In the genomic region with DNA sequence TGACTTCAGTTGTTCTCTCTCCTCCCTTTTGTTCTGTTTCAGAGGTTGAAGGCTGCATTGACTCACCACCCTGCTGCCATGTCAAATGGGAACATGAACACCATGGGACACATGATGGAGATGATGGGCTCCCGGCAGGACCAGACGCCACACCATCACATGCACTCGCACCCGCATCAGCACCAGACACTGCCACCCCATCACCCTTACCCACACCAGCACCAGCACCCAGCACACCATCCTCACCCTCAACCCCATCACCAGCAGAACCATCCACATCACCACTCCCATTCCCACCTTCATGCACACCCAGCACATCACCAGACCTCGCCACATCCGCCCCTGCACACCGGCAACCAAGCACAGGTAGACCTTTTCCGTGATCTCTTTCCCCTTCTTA, we compare ENCODE assay signal across 19 cellular contexts.
"Had no signal": no experiment of that assay in that cellular context is flagged by ENCODE, and none has a peak within 500 bp of the region (broad histone marks: within the 10 kb centered on the region; RNA-seq: fewer than 3 reads in every experiment).

No MANE protein-coding gene starts in this region.

- FAIRE-seq: HepG2 had no signal

- H3K4me3 ChIP-seq: MG63, SJSA1, SK-N-MC had no signal

- H3K36me3 ChIP-seq: SJSA1 had no signal

- H3K27ac ChIP-seq: SJSA1, SK-N-MC had no signal

- H3K27me3 ChIP-seq: MG63, SJSA1 had no signal

- DNase-seq: Karpas-422, KG1, MG63, NCI-H1092 treated with DMSO at 0.1 percent for 48 hours, NCI-H1436, NCI-H187, NCI-H2029, NCI-H2081 treated with DMSO at 0.1 percent for 48 hours, NCI-H2171, NCI-H446, NCI-H510A, NCI-H524 treated with DMSO at 0.1 percent for 48 hours, NCI-H774, Right ventricle myocardium superior, RPMI8226, SIG-M5 had no signal

- H3K9me3 ChIP-seq: MG63, SJSA1 had no signal

- H3K4me1 ChIP-seq: SJSA1 had no signal

- ATAC-seq: HepG2 had no signal
